In the genomic region with DNA sequence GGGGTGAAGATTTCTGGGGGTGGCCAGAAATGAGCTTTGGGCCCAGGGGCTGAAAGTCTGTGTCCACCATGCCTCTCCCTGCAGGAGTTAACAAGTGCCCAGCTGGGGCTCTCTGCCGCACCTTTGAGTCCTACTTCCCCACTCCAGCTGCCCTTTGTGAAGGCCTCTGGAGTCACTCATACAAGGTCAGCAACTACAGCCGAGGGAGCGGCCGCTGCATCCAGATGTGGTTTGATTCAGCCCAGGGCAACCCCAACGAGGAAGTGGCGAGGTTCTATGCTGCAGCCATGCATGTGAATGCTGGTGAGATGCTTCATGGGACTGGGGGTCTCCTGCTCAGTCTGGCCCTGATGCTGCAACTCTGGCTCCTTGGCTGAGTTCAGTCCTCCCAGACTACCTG, we compare ENCODE assay signal across 2 cellular contexts.
TF ChIP-seq lines count a peak whose summit lies in the region.

No MANE protein-coding gene starts in this region.

TF ChIP-seq in IMR-90, 13 proteins besides CTCF, POLR2A, EP300 and RAD21:
- TF ChIP-seq SMC3 (IDR thresholded peaks at IDR 0.05; ENCODE audit: low read depth, low read length) (no peak), CEBPB (IDR thresholded peaks at IDR 0.05; ENCODE audit: low read depth, low read length) (no peak), NFE2L2 (IDR thresholded peaks at IDR 0.05; ENCODE audit: low read depth, low read length) (no peak), MAZ (IDR thresholded peaks at IDR 0.05; ENCODE audit: borderline replicate concordance, low read depth, low read length) (no peak), RCOR1 (IDR thresholded peaks at IDR 0.05; ENCODE audit: insufficient replicate concordance, low read length) (no peak), RFX5 (IDR thresholded peaks at IDR 0.05; ENCODE audit: low read depth, low read length) (no peak), MXI1 (IDR thresholded peaks at IDR 0.05; ENCODE audit: borderline replicate concordance, low read depth, low read length) (no peak), CHD1 (IDR thresholded peaks at IDR 0.05; ENCODE audit: low read depth, low read length) (no peak), MAFK (IDR thresholded peaks at IDR 0.05; ENCODE audit: low read depth, low read length) (no peak), BHLHE40 (IDR thresholded peaks at IDR 0.05; ENCODE audit: low read depth, low read length) (no peak), FOS (IDR thresholded peaks at IDR 0.05; ENCODE audit: low read depth, low read length) (no peak)
- TF ChIP-seq, protein P1, sequence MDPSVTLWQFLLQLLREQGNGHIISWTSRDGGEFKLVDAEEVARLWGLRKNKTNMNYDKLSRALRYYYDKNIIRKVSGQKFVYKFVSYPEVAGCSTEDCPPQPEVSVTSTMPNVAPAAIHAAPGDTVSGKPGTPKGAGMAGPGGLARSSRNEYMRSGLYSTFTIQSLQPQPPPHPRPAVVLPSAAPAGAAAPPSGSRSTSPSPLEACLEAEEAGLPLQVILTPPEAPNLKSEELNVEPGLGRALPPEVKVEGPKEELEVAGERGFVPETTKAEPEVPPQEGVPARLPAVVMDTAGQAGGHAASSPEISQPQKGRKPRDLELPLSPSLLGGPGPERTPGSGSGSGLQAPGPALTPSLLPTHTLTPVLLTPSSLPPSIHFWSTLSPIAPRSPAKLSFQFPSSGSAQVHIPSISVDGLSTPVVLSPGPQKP (IDR thresholded peaks at IDR 0.05; ENCODE audit: borderline replicate concordance, low read depth, low read length) = no peak
- TF ChIP-seq, protein P2, sequence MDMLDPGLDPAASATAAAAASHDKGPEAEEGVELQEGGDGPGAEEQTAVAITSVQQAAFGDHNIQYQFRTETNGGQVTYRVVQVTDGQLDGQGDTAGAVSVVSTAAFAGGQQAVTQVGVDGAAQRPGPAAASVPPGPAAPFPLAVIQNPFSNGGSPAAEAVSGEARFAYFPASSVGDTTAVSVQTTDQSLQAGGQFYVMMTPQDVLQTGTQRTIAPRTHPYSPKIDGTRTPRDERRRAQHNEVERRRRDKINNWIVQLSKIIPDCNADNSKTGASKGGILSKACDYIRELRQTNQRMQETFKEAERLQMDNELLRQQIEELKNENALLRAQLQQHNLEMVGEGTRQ (IDR thresholded peaks at IDR 0.05; ENCODE audit: low read depth, low read length) = no peak

TF ChIP-seq in GM12878, 131 proteins besides CTCF, POLR2A, EP300 and RAD21:
- TF ChIP-seq, protein P3, sequence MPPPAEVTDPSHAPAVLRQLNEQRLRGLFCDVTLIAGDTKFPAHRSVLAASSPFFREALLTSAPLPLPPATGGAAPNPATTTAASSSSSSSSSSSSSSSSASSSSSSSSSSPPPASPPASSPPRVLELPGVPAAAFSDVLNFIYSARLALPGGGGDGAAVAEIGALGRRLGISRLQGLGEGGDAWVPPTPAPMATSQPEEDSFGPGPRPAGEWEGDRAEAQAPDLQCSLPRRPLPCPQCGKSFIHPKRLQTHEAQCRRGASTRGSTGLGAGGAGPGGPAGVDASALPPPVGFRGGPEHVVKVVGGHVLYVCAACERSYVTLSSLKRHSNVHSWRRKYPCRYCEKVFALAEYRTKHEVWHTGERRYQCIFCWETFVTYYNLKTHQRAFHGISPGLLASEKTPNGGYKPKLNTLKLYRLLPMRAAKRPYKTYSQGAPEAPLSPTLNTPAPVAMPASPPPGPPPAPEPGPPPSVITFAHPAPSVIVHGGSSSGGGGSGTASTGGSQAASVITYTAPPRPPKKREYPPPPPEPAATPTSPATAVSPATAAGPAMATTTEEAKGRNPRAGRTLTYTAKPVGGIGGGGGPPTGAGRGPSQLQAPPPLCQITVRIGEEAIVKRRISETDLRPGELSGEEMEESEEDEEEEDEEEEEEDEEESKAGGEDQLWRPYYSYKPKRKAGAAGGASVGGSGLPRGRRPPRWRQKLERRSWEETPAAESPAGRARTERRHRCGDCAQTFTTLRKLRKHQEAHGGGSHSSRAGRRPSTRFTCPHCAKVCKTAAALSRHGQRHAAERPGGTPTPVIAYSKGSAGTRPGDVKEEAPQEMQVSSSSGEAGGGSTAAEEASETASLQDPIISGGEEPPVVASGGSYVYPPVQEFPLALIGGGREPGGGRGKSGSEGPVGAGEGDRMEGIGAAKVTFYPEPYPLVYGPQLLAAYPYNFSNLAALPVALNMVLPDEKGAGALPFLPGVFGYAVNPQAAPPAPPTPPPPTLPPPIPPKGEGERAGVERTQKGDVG (CRISPR knock-in tag; IDR thresholded peaks at IDR 0.05) = no peak
- no peak for TF ChIP-seq SIX5 (IDR thresholded peaks at IDR 0.05; ENCODE audit: low read depth, low read length, severe bottlenecking)
- no peak for TF ChIP-seq ZNF622 (IDR thresholded peaks at IDR 0.05)
- no peak for TF ChIP-seq SIN3A (IDR thresholded peaks at IDR 0.05; ENCODE audit: low read depth, low read length)
- TF ChIP-seq SPI1 (IDR thresholded peaks at IDR 0.05; ENCODE audit: borderline replicate concordance, insufficient read depth, low read depth, low read length) = peak; percentile 67
- peak; percentile 55 for TF ChIP-seq RUNX3 (IDR thresholded peaks at IDR 0.05; ENCODE audit: low read length)
